ENCODE assay signal across 8 cellular contexts in the genomic region with DNA sequence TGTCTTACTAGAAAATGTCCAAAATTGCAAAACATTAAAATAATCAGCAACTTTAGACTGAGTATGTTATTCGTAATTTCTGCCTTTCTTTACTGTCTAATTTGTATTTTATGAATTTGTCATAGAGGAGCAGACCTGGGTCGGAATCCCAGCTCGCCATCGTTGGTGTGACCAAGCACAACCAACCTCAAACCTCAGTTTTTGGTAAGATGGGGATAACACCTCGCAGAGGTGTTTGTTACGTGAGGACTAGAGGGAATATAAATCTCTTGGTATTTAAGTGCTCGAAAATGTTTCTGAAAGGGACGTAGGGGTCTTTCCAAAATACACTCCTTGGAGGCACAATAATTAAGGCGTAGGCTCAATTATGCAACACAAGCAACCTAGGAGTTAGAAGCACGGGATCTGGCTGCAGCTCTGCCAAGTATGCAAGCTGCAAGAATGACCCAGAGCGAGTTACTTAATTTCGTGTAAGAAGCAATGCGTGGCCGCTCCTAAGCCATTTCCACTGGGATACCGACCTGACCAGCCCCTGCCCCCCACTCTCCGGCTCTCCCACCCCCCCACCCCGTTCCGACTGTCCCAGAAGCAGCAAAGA. TPM values are rescaled to one million over a fixed set of nuclear protein-coding genes. Genes with fewer than 3 reads are reported as not detected.
DNase-seq lines count a peak whose midpoint lies in the region; ATAC-seq and TF ChIP-seq lines count a peak whose summit lies in the region.

No MANE protein-coding gene starts in this region.

- no peaks in the 10 kb centered on the region for H3K9me3 Mint-ChIP-seq in activated T-cell treated with anti-CD3 and anti-CD28 coated beads, Interleukin-2, amount 50 U/mL, for 72 hours
- H3K9me3 Mint-ChIP-seq in nephron = no peaks in the 10 kb centered on the region

- peak; percentile 59 for DNase-seq in AG04449 (ENCODE audit: low read depth, low spot score)
- DNase-seq in GM12864 (ENCODE audit: low read depth) = no peak
- peak; percentile 68 for DNase-seq in NB4 (ENCODE audit: low read depth)
- peak; percentile 7 to 14 for DNase-seq in activated T-cell treated with anti-CD3 and anti-CD28 coated beads, Interleukin-2, amount 50 U/mL, for 72 hours
- peak; percentile 72 to 87 for DNase-seq in foreskin fibroblast
- no peak for DNase-seq in T-helper 9 cell

- ATAC-seq in HG02642 (IDR thresholded peaks at IDR 0.05; ENCODE audit: poor library complexity, unreplicated experiment) = peak; percentile 28
- ATAC-seq in activated T-cell treated with anti-CD3 and anti-CD28 coated beads, Interleukin-2, amount 50 U/mL, for 72 hours (replicated peaks in 1 of 2) = peak; percentile 3 to 6

- peak overlapping the region; percentile 90 for H3K27ac Mint-ChIP-seq in activated T-cell treated with anti-CD3 and anti-CD28 coated beads, Interleukin-2, amount 50 U/mL, for 72 hours
- peak overlapping the region; percentile 97 to 98 (median 98) for H3K27ac Mint-ChIP-seq in nephron

- POLR2A ChIA-PET in AG04449 (lab: Yijun Ruan, JAX) = interaction anchor here (1.0 to 2.3 kb wide), 3 partner anchors 9 to 159 kb away, joined by 4 to 11 read pairs (median 5); partner anchors contain the start of genes EIF4E and METAP1

- H3K27me3 Mint-ChIP-seq in activated T-cell treated with anti-CD3 and anti-CD28 coated beads, Interleukin-2, amount 50 U/mL, for 72 hours (ENCODE audit: low read depth) = no peaks in the 10 kb centered on the region
- H3K27me3 Mint-ChIP-seq in nephron (ENCODE audit: low read depth) = no peaks in the 10 kb centered on the region

- peak overlapping the region; percentile 66 for H3K4me3 ChIP-seq in AG04449 (ENCODE audit: low read depth, low read length)
- peak overlapping the region; percentile 94 for H3K4me3 ChIP-seq in GM12864 (ENCODE audit: low read depth, low read length)
- peak overlapping the region; percentile 82 for H3K4me3 ChIP-seq in NB4 (ENCODE audit: low read depth, low read length)
- H3K4me3 ChIP-seq in foreskin fibroblast (ENCODE audit: low read depth in 1 of 2, low read length in 2 of 2) = peak overlapping the region; percentile 98 to 99

- TF ChIP-seq CTCF in AG04449 (IDR thresholded peaks at IDR 0.05; ENCODE audit: insufficient read depth, low read length, missing control alignments) = no peak
- no peak for TF ChIP-seq CTCF in GM12864 (IDR thresholded peaks at IDR 0.05; ENCODE audit: low read depth, low read length, missing control alignments)
- no peak for TF ChIP-seq CTCF in NB4 (IDR thresholded peaks at IDR 0.05; ENCODE audit: low read depth, low read length)
- no peak for TF ChIP-seq CTCF in foreskin fibroblast (IDR thresholded peaks at IDR 0.05; ENCODE audit: low read depth, low read length)
- TF ChIP-seq CTCF in nephron (IDR thresholded peaks at IDR 0.05; ENCODE audit: unreplicated experiment in 3 of 3) = no peak

- H3K4me3 Mint-ChIP-seq in activated T-cell treated with anti-CD3 and anti-CD28 coated beads, Interleukin-2, amount 50 U/mL, for 72 hours = peak overlapping the region; percentile 92 to 95
- peak overlapping the region; percentile 92 to 97 (median 94) for H3K4me3 Mint-ChIP-seq in nephron

- no peak for TF ChIP-seq POLR2A in NB4 (IDR thresholded peaks at IDR 0.05; ENCODE audit: extremely low read depth, insufficient read length)

- peaks cover 49% of the 10 kb centered on the region for H3K4me1 Mint-ChIP-seq in activated T-cell treated with anti-CD3 and anti-CD28 coated beads, Interleukin-2, amount 50 U/mL, for 72 hours (ENCODE audit: low read depth)
- peaks cover 47% of the 10 kb centered on the region for H3K4me1 Mint-ChIP-seq in nephron

- H3K36me3 Mint-ChIP-seq in activated T-cell treated with anti-CD3 and anti-CD28 coated beads, Interleukin-2, amount 50 U/mL, for 72 hours (ENCODE audit: insufficient read depth in 2 of 2) = peaks cover 0 to 16% of the 10 kb centered on the region in 2 donors
- H3K36me3 Mint-ChIP-seq in nephron (ENCODE audit: low read depth) = peaks cover 39% of the 10 kb centered on the region

- CTCF ChIA-PET in AG04449 (lab: Yijun Ruan, JAX) = interaction anchor here (0.8 to 1.0 kb wide), 3 partner anchors 149 to 375 kb away, joined by 3 to 4 read pairs (median 3); no protein-coding TSS in a partner anchor

RNA-seq across cellular contexts. Expression of gene ADH5, which starts 0.6 kb away (rescaled TPM):
- 100 to 1,000 TPM in 1 of 2 donors, 10 to 100 TPM in 1; 91.0 to 105 TPM for total RNA-seq in activated T-cell treated with anti-CD3 and anti-CD28 coated beads, Interleukin-2, amount 50 U/mL, for 72 hours

RNA-seq across cellular contexts. Expression of gene ADH4, which starts 56.1 kb away (rescaled TPM):
- not detected for total RNA-seq in activated T-cell treated with anti-CD3 and anti-CD28 coated beads, Interleukin-2, amount 50 U/mL, for 72 hours

Comparison
In these comparisons a context has a peak if more than half of its experiments do, and no peak if none do; other contexts are left out.
1. DNase-seq: peak in AG04449 (single experiment), NB4 (single experiment), activated T-cell treated with anti-CD3 and anti-CD28 coated beads, Interleukin-2, amount 50 U/mL, for 72 hours (2 of 2) and foreskin fibroblast (2 of 2); none in GM12864 (single experiment) and T-helper 9 cell (single experiment).
2. Peak in every context shown above with its lines, with median percentiles within 50 percentile points of each other: H3K4me3 ChIP-seq.